ENCODE assay signal across 10 cellular contexts in genomic region chr12:7031306-7031705, GRCh38. TPM values are rescaled to one million over a fixed set of nuclear protein-coding genes. Genes with fewer than 3 reads are reported as not detected.
"Had no signal": no experiment of that assay in that cellular context is flagged by ENCODE, and none has a peak within 500 bp of the region (broad histone marks: within the 10 kb centered on the region; RNA-seq: fewer than 3 reads in every experiment).

No MANE protein-coding gene starts in this region.

- H3K36me3 ChIP-seq: HAP-1 had no signal

- H3K4me1 ChIP-seq: HAP-1 had no signal

- ATAC-seq: HCT116, HepG2 had no signal

- H3K27ac ChIP-seq: GM23248, HL-60 had no signal

- H2AFZ ChIP-seq: GM23248 had no signal

- DNase-seq: GM23248, GOT3, H7, HFFc6, KBM-7 had no signal

- H3K9ac ChIP-seq: GM23248 had no signal

- H3K4me3 ChIP-seq: GM23248, HAP-1 had no signal

- H3K9me3 ChIP-seq: HAP-1 had no signal

RNA-seq across cellular contexts. Expression of gene C1S, which starts 29.2 kb away (rescaled TPM):
- polyA plus RNA-seq: IgD-negative memory B cell had no signal
